17 cellular contexts compared by ENCODE assay signal in genomic region chr19:31014668-31015067, GRCh38.
DNase-seq lines count a peak whose midpoint lies in the region; ATAC-seq and TF ChIP-seq lines count a peak whose summit lies in the region.
"Had no signal": no experiment of that assay in that cellular context is flagged by ENCODE, and none has a peak within 500 bp of the region (broad histone marks: within the 10 kb centered on the region; RNA-seq: fewer than 3 reads in every experiment).

No MANE protein-coding gene starts in this region.

- intact Hi-C loops in natural killer cell (cut with micrococcal nuclease) = no loop called here

- H3K27me3 Mint-ChIP-seq in T-helper 1 cell treated with Interleukin-12 subunit alpha and Interleukin-12 subunit beta and Interleukin-4 antibody, amounts not matched to agents 30 μg/mL and 1 μg/mL, for 36 hours (ENCODE audit: low read depth) = no peaks in the 10 kb centered on the region
- no peaks in the 10 kb centered on the region for H3K27me3 Mint-ChIP-seq in natural killer cell (ENCODE audit: low read depth in 2 of 2)
- peaks cover 0 to 3% of the 10 kb centered on the region in 2 donors for H3K27me3 Mint-ChIP-seq in natural killer cell treated with Interleukin-12 subunit alpha and Interleukin-12 subunit beta and Interleukin-15 and Interleukin-18, amount 100 ng/mL, for 72 hours
- H3K27me3 Mint-ChIP-seq in WTC11 (ENCODE audit: low read depth) = peaks cover 10% of the 10 kb centered on the region; the same call in 1 of the 2 replicates
- H3K27me3 Mint-ChIP-seq in type B pancreatic cell = peaks cover 13% of the 10 kb centered on the region
- H3K27me3 Mint-ChIP-seq: B cell had no signal

- POLR2A ChIA-PET in WTC11 (lab: Charles Lee) = no interaction called here

- no peaks in the 10 kb centered on the region for H3K9me3 Mint-ChIP-seq in T-helper 1 cell treated with Interleukin-12 subunit alpha and Interleukin-12 subunit beta and Interleukin-4 antibody, amounts not matched to agents 30 μg/mL and 1 μg/mL, for 36 hours
- H3K9me3 Mint-ChIP-seq in natural killer cell = no peaks in the 10 kb centered on the region
- H3K9me3 Mint-ChIP-seq in natural killer cell treated with Interleukin-12 subunit alpha and Interleukin-12 subunit beta and Interleukin-15 and Interleukin-18, amount 100 ng/mL, for 72 hours = no peaks in the 10 kb centered on the region
- H3K9me3 Mint-ChIP-seq in WTC11 = peaks cover 3% of the 10 kb centered on the region; the same call in 1 of the 2 replicates
- no peaks in the 10 kb centered on the region for H3K9me3 Mint-ChIP-seq in type B pancreatic cell
- H3K9me3 Mint-ChIP-seq: CD4-positive, alpha-beta T cell; CD8-positive, alpha-beta T cell had no signal

- H3K4me1 Mint-ChIP-seq in T-helper 1 cell treated with Interleukin-12 subunit alpha and Interleukin-12 subunit beta and Interleukin-4 antibody, amounts not matched to agents 30 μg/mL and 1 μg/mL, for 36 hours (ENCODE audit: low read depth) = peaks cover 1% of the 10 kb centered on the region
- H3K4me1 Mint-ChIP-seq in natural killer cell (peaks cover 27 to 31% of the 10 kb centered on the region in 2 donors), WTC11 (no peaks in the 10 kb centered on the region), type B pancreatic cell (ENCODE audit: unreplicated experiment) (peaks cover 7% of the 10 kb centered on the region)
- peaks cover 24 to 25% of the 10 kb centered on the region in 2 donors for H3K4me1 Mint-ChIP-seq in natural killer cell treated with Interleukin-12 subunit alpha and Interleukin-12 subunit beta and Interleukin-15 and Interleukin-18, amount 100 ng/mL, for 72 hours (ENCODE audit: low read depth in 2 of 2)
- H3K4me1 Mint-ChIP-seq: B cell had no signal

- ATAC-seq in natural killer cell (no peak), WTC11 (no peak)
- ATAC-seq in natural killer cell treated with Interleukin-12 subunit alpha and Interleukin-12 subunit beta and Interleukin-15 and Interleukin-18, amount 100 ng/mL, for 72 hours = no peak
- ATAC-seq: A549; CD8-positive, alpha-beta T cell had no signal

- H3K36me3 Mint-ChIP-seq in T-helper 1 cell treated with Interleukin-12 subunit alpha and Interleukin-12 subunit beta and Interleukin-4 antibody, amounts not matched to agents 30 μg/mL and 1 μg/mL, for 36 hours (ENCODE audit: low read depth) = no peaks in the 10 kb centered on the region
- H3K36me3 Mint-ChIP-seq in natural killer cell = no peaks in the 10 kb centered on the region
- no peaks in the 10 kb centered on the region for H3K36me3 Mint-ChIP-seq in natural killer cell treated with Interleukin-12 subunit alpha and Interleukin-12 subunit beta and Interleukin-15 and Interleukin-18, amount 100 ng/mL, for 72 hours
- no peaks in the 10 kb centered on the region for H3K36me3 Mint-ChIP-seq in WTC11
- H3K36me3 Mint-ChIP-seq in type B pancreatic cell = no peaks in the 10 kb centered on the region
- H3K36me3 Mint-ChIP-seq: CD8-positive, alpha-beta T cell had no signal

- DNase-seq in T-helper 1 cell (no peak), natural killer cell (no peak), WTC11 (ENCODE audit: low spot score) (no peak), type B pancreatic cell (ENCODE audit: extremely low spot score, unreplicated experiment) (no peak), cerebellar nuclear complex (lab: John Stamatoyannopoulos, UW) (no peak)
- no peak for DNase-seq in natural killer cell treated with Interleukin-12 subunit alpha and Interleukin-12 subunit beta and Interleukin-15 and Interleukin-18, amount 100 ng/mL, for 72 hours (ENCODE audit: low spot score)
- DNase-seq: ACHN; AML-193; Caco-2; Calu3; CD4-positive, alpha-beta T cell; CD8-positive, alpha-beta T cell; DMS79 treated with DMSO at 0.1 percent for 48 hours; GF-D8 had no signal

- H3K27ac Mint-ChIP-seq in T-helper 1 cell treated with Interleukin-12 subunit alpha and Interleukin-12 subunit beta and Interleukin-4 antibody, amounts not matched to agents 30 μg/mL and 1 μg/mL, for 36 hours = peak overlapping the region; percentile 8
- peak overlapping the region; percentile 53 to 86 for H3K27ac Mint-ChIP-seq in natural killer cell
- H3K27ac Mint-ChIP-seq in natural killer cell treated with Interleukin-12 subunit alpha and Interleukin-12 subunit beta and Interleukin-15 and Interleukin-18, amount 100 ng/mL, for 72 hours = peak overlapping the region in 1 of 2 donors; percentile 40
- H3K27ac Mint-ChIP-seq in WTC11 = no peak overlapping the region
- H3K27ac Mint-ChIP-seq in type B pancreatic cell = no peak overlapping the region
- H3K27ac Mint-ChIP-seq: B cell; CD4-positive, alpha-beta T cell; CD8-positive, alpha-beta T cell had no signal

- CTCF ChIA-PET in WTC11 (lab: Charles Lee) = no interaction called here

- TF ChIP-seq CTCF in natural killer cell (IDR thresholded peaks at IDR 0.05) (no peak), WTC11 (IDR thresholded peaks at IDR 0.05) (no peak), type B pancreatic cell (conservative IDR thresholded peaks at IDR 0.05) (no peak)

- no peak overlapping the region for H3K4me3 Mint-ChIP-seq in T-helper 1 cell treated with Interleukin-12 subunit alpha and Interleukin-12 subunit beta and Interleukin-4 antibody, amounts not matched to agents 30 μg/mL and 1 μg/mL, for 36 hours
- H3K4me3 Mint-ChIP-seq in natural killer cell (peak overlapping the region; percentile 54), WTC11 (no peak overlapping the region), type B pancreatic cell (no peak overlapping the region)
- no peak overlapping the region for H3K4me3 Mint-ChIP-seq in natural killer cell treated with Interleukin-12 subunit alpha and Interleukin-12 subunit beta and Interleukin-15 and Interleukin-18, amount 100 ng/mL, for 72 hours
- H3K4me3 Mint-ChIP-seq: B cell; CD4-positive, alpha-beta T cell; CD8-positive, alpha-beta T cell had no signal

TF ChIP-seq in WTC11, 78 proteins besides CTCF, POLR2A, EP300 and RAD21:
- TF ChIP-seq PREB (CRISPR knock-in tag; IDR thresholded peaks at IDR 0.05; ENCODE audit: borderline replicate concordance) (no peak), ZNF512 (CRISPR knock-in tag; IDR thresholded peaks at IDR 0.05; ENCODE audit: borderline replicate concordance) (0 out of 2 replicates have a peak, but pooled peaks have one; percentile 29)

Comparison
In these comparisons a context has a peak if more than half of its experiments do, and no peak if none do; other contexts are left out.
1. H3K27ac Mint-ChIP-seq: peak in T-helper 1 cell treated with Interleukin-12 subunit alpha and Interleukin-12 subunit beta and Interleukin-4 antibody, amounts not matched to agents 30 μg/mL and 1 μg/mL, for 36 hours (single experiment) and natural killer cell (2 of 2); none in WTC11 (single experiment) and type B pancreatic cell (single experiment).